10 cellular contexts compared by ENCODE assay signal in genomic region chr5:149062371-149063016, GRCh38. TPM values are rescaled to one million over a fixed set of nuclear protein-coding genes. Genes with fewer than 3 reads are reported as not detected.
DNase-seq lines count a peak whose midpoint lies in the region; ATAC-seq and TF ChIP-seq lines count a peak whose summit lies in the region.
"Had no signal": no experiment of that assay in that cellular context is flagged by ENCODE, and none has a peak within 500 bp of the region (broad histone marks: within the 10 kb centered on the region; RNA-seq: fewer than 3 reads in every experiment).

No MANE protein-coding gene starts in this region.

- no peaks in the 10 kb centered on the region for H3K36me3 ChIP-seq in left lung
- no peaks in the 10 kb centered on the region for H3K36me3 ChIP-seq in upper lobe of right lung

- H3K27ac ChIP-seq in caudate nucleus (ENCODE audit: low read depth, low read length): peak overlapping the region; percentile 96
- H3K27ac ChIP-seq in left lung: peak overlapping the region; percentile 65 to 70
- peak overlapping the region; percentile 69 for H3K27ac ChIP-seq in upper lobe of right lung

- H3K4me1 Mint-ChIP-seq in activated T-cell treated with anti-CD3 and anti-CD28 coated beads, Interleukin-2, amount 50 U/mL, for 4 hours (ENCODE audit: low read depth): no peaks in the 10 kb centered on the region

- H3K27me3 ChIP-seq in left lung (no peaks in the 10 kb centered on the region), upper lobe of right lung (no peaks in the 10 kb centered on the region)

- H3K27me3 Mint-ChIP-seq in activated T-cell treated with anti-CD3 and anti-CD28 coated beads, Interleukin-2, amount 50 U/mL, for 4 hours (ENCODE audit: low read depth): peaks cover 9% of the 10 kb centered on the region

- ATAC-seq in left lung (peak; percentile 85), upper lobe of right lung (peak; percentile 71), HG03432 (IDR thresholded peaks at IDR 0.05; ENCODE audit: unreplicated experiment) (no peak), GM21576 (IDR thresholded peaks at IDR 0.05; ENCODE audit: unreplicated experiment) (no peak)
- no peak for ATAC-seq in activated T-cell treated with anti-CD3 and anti-CD28 coated beads, Interleukin-2, amount 50 U/mL, for 4 hours

- H3K4me3 ChIP-seq in left lung (no peak overlapping the region), upper lobe of right lung (no peak overlapping the region)

- DNase-seq in LoVo (ENCODE audit: low spot score) (peak; percentile 96), caudate nucleus (lab: John Stamatoyannopoulos, UW) (peak in 2 of 61 donors; percentile 17 to 39), left lung (peak in 1 of 2 donors; percentile 35), upper lobe of right lung (no peak)
- DNase-seq in activated T-cell treated with anti-CD3 and anti-CD28 coated beads, Interleukin-2, amount 50 U/mL, for 4 hours: no peak
- DNase-seq in stimulated activated CD4-positive, alpha-beta T cell treated with anti-CD3 and anti-CD28 coated beads, Interleukin-4, amount 100 ng/mL, for 24 hours: no peak
- DNase-seq: stimulated activated CD4-positive, alpha-beta T cell treated with anti-CD3 and anti-CD28 coated beads, Interleukin-2, amount 100 ng/mL, for 48 hours had no signal

- peaks cover 13% of the 10 kb centered on the region for H3K9me3 Mint-ChIP-seq in activated T-cell treated with anti-CD3 and anti-CD28 coated beads, Interleukin-2, amount 50 U/mL, for 4 hours
- H3K9me3 Mint-ChIP-seq: activated T-helper 1 cell treated with anti-CD3 and anti-CD28 coated beads, Interleukin-12 subunit alpha, Interleukin-12 subunit beta, Interleukin-2, Interleukin-4 antibody, amounts not matched to agents 30 ng/mL and 10 ng/mL and 1 ng/mL, durations not matched to agents 14 hours and 24 hours and 36 hours had no signal

- no peaks in the 10 kb centered on the region for H3K36me3 Mint-ChIP-seq in activated T-cell treated with anti-CD3 and anti-CD28 coated beads, Interleukin-2, amount 50 U/mL, for 4 hours (ENCODE audit: insufficient read depth)

- H3K4me1 ChIP-seq in left lung: peaks cover 0 to 21% of the 10 kb centered on the region in 2 donors
- peaks cover 17% of the 10 kb centered on the region for H3K4me1 ChIP-seq in upper lobe of right lung

- intact Hi-C loops in left lung (cut with DNase I) (no loop called here), upper lobe of right lung (cut with DNase I) (no loop called here)

- H3K4me3 Mint-ChIP-seq in activated T-cell treated with anti-CD3 and anti-CD28 coated beads, Interleukin-2, amount 50 U/mL, for 4 hours: no peak overlapping the region
- H3K4me3 Mint-ChIP-seq: activated T-helper 1 cell treated with anti-CD3 and anti-CD28 coated beads, Interleukin-12 subunit alpha, Interleukin-12 subunit beta, Interleukin-2, Interleukin-4 antibody, amounts not matched to agents 30 ng/mL and 10 ng/mL and 1 ng/mL, durations not matched to agents 14 hours and 24 hours and 36 hours had no signal

- H3K9me3 ChIP-seq in left lung: peaks cover 0 to 6% of the 10 kb centered on the region in 2 donors
- no peaks in the 10 kb centered on the region for H3K9me3 ChIP-seq in upper lobe of right lung

- TF ChIP-seq CTCF in left lung (IDR thresholded peaks at IDR 0.05): no peak
- TF ChIP-seq CTCF in upper lobe of right lung (IDR thresholded peaks at IDR 0.05): no peak

RNA-seq across cellular contexts. Expression of gene SH3TC2, which starts 0.4 kb away (rescaled TPM):
- total RNA-seq in left lung (1 to 10 TPM; 1.0 to 1.2 TPM), upper lobe of right lung (1.4 TPM)
- not detected for total RNA-seq in activated T-cell treated with anti-CD3 and anti-CD28 coated beads, Interleukin-2, amount 50 U/mL, for 4 hours
- total RNA-seq: activated T-helper 1 cell treated with anti-CD3 and anti-CD28 coated beads, Interleukin-12 subunit alpha, Interleukin-12 subunit beta, Interleukin-2, Interleukin-4 antibody, amounts not matched to agents 30 ng/mL and 10 ng/mL and 1 ng/mL, durations not matched to agents 14 hours and 24 hours and 36 hours had no signal

Comparison
In these comparisons a context has a peak if more than half of its experiments do, and no peak if none do; other contexts are left out.
1. ATAC-seq: peak in left lung (single experiment) and upper lobe of right lung (single experiment); none in HG03432 (single experiment), activated T-cell treated with anti-CD3 and anti-CD28 coated beads, Interleukin-2, amount 50 U/mL, for 4 hours (0 of 2) and GM21576 (single experiment).
2. Peak in every context shown above with its lines, with median percentiles within 50 percentile points of each other: H3K27ac ChIP-seq.